In the genomic region with DNA sequence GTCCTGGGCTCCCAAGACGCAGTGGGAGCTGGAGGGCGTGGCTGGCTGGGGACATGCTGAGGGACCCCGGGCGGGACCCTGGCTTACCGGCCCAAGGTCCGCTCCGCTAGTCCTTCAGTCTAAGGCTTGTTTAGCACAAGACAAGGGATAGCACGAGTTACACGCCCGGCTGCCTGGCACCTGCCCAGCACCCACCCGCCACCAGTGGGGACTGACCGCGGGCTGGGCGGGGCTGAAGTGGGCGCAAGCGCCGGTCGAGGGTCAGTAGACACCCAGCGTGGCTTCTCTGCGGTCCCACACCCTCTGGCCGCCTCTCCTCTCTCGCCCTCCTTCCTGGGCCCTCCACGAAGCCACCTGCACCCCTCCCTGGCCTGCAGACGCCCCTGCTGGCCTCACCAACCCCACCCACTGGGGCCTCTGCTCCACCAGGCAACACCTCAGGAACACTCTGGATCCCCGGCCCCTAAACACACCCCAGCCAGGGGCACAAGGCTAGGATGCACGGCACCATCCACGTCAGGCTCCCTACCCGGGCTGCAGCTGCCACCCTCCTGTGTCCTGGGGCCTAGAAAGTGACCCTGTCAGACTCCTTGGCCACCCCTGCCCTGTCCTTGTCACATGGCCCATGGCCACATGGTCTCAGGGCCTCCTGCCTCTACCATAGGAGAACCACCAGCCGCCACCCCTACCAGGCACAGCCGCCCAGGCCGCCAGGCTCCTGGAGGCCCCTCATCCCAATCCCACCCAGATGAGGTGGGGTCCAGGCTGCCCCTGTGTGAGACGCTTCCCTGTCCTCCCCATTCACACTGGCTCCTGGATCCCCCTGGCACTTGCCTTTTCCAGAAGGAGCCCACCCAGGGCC, we compare ENCODE assay signal across 2 cellular contexts.
TF ChIP-seq lines count a peak whose summit lies in the region.

No MANE protein-coding gene starts in this region.

TF ChIP-seq in HCT116, 20 proteins besides CTCF, POLR2A, EP300 and RAD21:
- no peak for TF ChIP-seq SP1 (IDR thresholded peaks at IDR 0.05; ENCODE audit: low read depth)
- TF ChIP-seq, protein P1, sequence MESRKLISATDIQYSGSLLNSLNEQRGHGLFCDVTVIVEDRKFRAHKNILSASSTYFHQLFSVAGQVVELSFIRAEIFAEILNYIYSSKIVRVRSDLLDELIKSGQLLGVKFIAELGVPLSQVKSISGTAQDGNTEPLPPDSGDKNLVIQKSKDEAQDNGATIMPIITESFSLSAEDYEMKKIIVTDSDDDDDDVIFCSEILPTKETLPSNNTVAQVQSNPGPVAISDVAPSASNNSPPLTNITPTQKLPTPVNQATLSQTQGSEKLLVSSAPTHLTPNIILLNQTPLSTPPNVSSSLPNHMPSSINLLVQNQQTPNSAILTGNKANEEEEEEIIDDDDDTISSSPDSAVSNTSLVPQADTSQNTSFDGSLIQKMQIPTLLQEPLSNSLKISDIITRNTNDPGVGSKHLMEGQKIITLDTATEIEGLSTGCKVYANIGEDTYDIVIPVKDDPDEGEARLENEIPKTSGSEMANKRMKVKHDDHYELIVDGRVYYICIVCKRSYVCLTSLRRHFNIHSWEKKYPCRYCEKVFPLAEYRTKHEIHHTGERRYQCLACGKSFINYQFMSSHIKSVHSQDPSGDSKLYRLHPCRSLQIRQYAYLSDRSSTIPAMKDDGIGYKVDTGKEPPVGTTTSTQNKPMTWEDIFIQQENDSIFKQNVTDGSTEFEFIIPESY (IDR thresholded peaks at IDR 0.05; ENCODE audit: extremely low read depth, insufficient replicate concordance, low read length): no peak
- TF ChIP-seq CEBPB (IDR thresholded peaks at IDR 0.05; ENCODE audit: low read depth): no peak
- TF ChIP-seq ZFX (IDR thresholded peaks at IDR 0.05): no peak
- TF ChIP-seq POLR2AphosphoS5 (IDR thresholded peaks at IDR 0.05; ENCODE audit: low read depth, low read length): no peak
- no peak for TF ChIP-seq FOSL1 (IDR thresholded peaks at IDR 0.05; ENCODE audit: low read depth)
- no peak for TF ChIP-seq CBX3 (IDR thresholded peaks at IDR 0.05; ENCODE audit: low read depth)
- TF ChIP-seq, protein P2, sequence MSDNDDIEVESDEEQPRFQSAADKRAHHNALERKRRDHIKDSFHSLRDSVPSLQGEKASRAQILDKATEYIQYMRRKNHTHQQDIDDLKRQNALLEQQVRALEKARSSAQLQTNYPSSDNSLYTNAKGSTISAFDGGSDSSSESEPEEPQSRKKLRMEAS (IDR thresholded peaks at IDR 0.05): no peak
- TF ChIP-seq SRF (IDR thresholded peaks at IDR 0.05; ENCODE audit: low read depth): no peak
- no peak for TF ChIP-seq ZNF274 (IDR thresholded peaks at IDR 0.05; ENCODE audit: low read depth, low read length)
- TF ChIP-seq, protein P3, sequence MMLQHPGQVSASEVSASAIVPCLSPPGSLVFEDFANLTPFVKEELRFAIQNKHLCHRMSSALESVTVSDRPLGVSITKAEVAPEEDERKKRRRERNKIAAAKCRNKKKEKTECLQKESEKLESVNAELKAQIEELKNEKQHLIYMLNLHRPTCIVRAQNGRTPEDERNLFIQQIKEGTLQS (IDR thresholded peaks at IDR 0.05): no peak
- no peak for TF ChIP-seq EZH2 (IDR thresholded peaks at IDR 0.05)
- no peak for TF ChIP-seq ELF1 (IDR thresholded peaks at IDR 0.05; ENCODE audit: borderline replicate concordance, low read depth)
- no peak for TF ChIP-seq TCF7L2 (IDR thresholded peaks at IDR 0.05; ENCODE audit: borderline replicate concordance, extremely low read depth, insufficient read depth, insufficient read length)
- no peak for TF ChIP-seq JUND (IDR thresholded peaks at IDR 0.05)
- no peak for TF ChIP-seq YY1 (IDR thresholded peaks at IDR 0.05; ENCODE audit: extremely low read depth, insufficient replicate concordance, low read depth, low read length)
- TF ChIP-seq, protein P4, sequence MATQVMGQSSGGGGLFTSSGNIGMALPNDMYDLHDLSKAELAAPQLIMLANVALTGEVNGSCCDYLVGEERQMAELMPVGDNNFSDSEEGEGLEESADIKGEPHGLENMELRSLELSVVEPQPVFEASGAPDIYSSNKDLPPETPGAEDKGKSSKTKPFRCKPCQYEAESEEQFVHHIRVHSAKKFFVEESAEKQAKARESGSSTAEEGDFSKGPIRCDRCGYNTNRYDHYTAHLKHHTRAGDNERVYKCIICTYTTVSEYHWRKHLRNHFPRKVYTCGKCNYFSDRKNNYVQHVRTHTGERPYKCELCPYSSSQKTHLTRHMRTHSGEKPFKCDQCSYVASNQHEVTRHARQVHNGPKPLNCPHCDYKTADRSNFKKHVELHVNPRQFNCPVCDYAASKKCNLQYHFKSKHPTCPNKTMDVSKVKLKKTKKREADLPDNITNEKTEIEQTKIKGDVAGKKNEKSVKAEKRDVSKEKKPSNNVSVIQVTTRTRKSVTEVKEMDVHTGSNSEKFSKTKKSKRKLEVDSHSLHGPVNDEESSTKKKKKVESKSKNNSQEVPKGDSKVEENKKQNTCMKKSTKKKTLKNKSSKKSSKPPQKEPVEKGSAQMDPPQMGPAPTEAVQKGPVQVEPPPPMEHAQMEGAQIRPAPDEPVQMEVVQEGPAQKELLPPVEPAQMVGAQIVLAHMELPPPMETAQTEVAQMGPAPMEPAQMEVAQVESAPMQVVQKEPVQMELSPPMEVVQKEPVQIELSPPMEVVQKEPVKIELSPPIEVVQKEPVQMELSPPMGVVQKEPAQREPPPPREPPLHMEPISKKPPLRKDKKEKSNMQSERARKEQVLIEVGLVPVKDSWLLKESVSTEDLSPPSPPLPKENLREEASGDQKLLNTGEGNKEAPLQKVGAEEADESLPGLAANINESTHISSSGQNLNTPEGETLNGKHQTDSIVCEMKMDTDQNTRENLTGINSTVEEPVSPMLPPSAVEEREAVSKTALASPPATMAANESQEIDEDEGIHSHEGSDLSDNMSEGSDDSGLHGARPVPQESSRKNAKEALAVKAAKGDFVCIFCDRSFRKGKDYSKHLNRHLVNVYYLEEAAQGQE (IDR thresholded peaks at IDR 0.05; ENCODE audit: low read depth): no peak
TF ChIP-seq in HCT116: peak in this region for 0.

TF ChIP-seq in K562, 482 proteins besides CTCF, POLR2A, EP300 and RAD21:
- no peak for TF ChIP-seq FOXK1 (CRISPR knock-in tag; IDR thresholded peaks at IDR 0.05; ENCODE audit: borderline replicate concordance)
- TF ChIP-seq SAP30 (IDR thresholded peaks at IDR 0.05; ENCODE audit: borderline replicate concordance, insufficient read depth, low read depth, low read length, poor library complexity, severe bottlenecking): no peak
- no peak for TF ChIP-seq RBM22 (IDR thresholded peaks at IDR 0.05; ENCODE audit: low read depth, low read length, poor library complexity, severe bottlenecking)
- TF ChIP-seq KLF6 (CRISPR knock-in tag; IDR thresholded peaks at IDR 0.05; ENCODE audit: borderline replicate concordance): no peak
- TF ChIP-seq, protein P5, sequence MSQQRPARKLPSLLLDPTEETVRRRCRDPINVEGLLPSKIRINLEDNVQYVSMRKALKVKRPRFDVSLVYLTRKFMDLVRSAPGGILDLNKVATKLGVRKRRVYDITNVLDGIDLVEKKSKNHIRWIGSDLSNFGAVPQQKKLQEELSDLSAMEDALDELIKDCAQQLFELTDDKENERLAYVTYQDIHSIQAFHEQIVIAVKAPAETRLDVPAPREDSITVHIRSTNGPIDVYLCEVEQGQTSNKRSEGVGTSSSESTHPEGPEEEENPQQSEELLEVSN (IDR thresholded peaks at IDR 0.05; ENCODE audit: borderline replicate concordance in 1 of 2, extremely low read depth in 1 of 2, insufficient read depth in 1 of 2, insufficient read length in 1 of 2, low read depth in 1 of 2, low read length in 1 of 2, poor library complexity in 1 of 2, severe bottlenecking in 1 of 2): no peak
- 0 out of 2 replicates have a peak, but pooled peaks have one; percentile 42 for TF ChIP-seq RBFOX2 (IDR thresholded peaks at IDR 0.05; ENCODE audit: low read depth, low read length)
- TF ChIP-seq, protein P1 (CRISPR knock-in tag; IDR thresholded peaks at IDR 0.05): peak; percentile 72
- no peak for TF ChIP-seq NELFE (IDR thresholded peaks at IDR 0.05; ENCODE audit: insufficient read depth, insufficient read length)
- TF ChIP-seq POLR2G (IDR thresholded peaks at IDR 0.05; ENCODE audit: low read depth, low read length): peak; percentile 40; the same call in 1 of the 2 replicates
- 0 out of 2 replicates have a peak, but pooled peaks have one; percentile 26 for TF ChIP-seq RBM14 (IDR thresholded peaks at IDR 0.05; ENCODE audit: borderline replicate concordance, insufficient read depth, low read depth, low read length)
- no peak for TF ChIP-seq BRD9 (IDR thresholded peaks at IDR 0.05; ENCODE audit: low read depth, partially characterized antibody)
TF ChIP-seq in K562: peak in this region for 4.
